8 cellular contexts compared by ENCODE assay signal in genomic region chr20:39048000-39048696, GRCh38.
DNase-seq lines count a peak whose midpoint lies in the region; ATAC-seq and TF ChIP-seq lines count a peak whose summit lies in the region.

No MANE protein-coding gene starts in this region.

- peak; percentile 100 for TF ChIP-seq CTCF in GM12865 (IDR thresholded peaks at IDR 0.05; ENCODE audit: insufficient read depth, low read depth, low read length, missing control alignments)

- no peaks in the 10 kb centered on the region for H3K27me3 Mint-ChIP-seq in activated CD4-positive, alpha-beta memory T cell treated with anti-CD3 and anti-CD28 coated beads for 36 hours

- H3K4me3 Mint-ChIP-seq in activated CD4-positive, alpha-beta memory T cell treated with anti-CD3 and anti-CD28 coated beads for 36 hours = no peak overlapping the region

- POLR2A ChIA-PET in activated CD4-positive, alpha-beta memory T cell treated with anti-CD3 and anti-CD28 coated beads for 36 hours (lab: Charles Lee) = interaction anchor here (1.2 kb wide), 2 partner anchors 27 to 122 kb away, joined by 3 to 4 read pairs; partner anchors contain the start of gene FAM83D

- ATAC-seq in HG03108 (IDR thresholded peaks at IDR 0.05; ENCODE audit: unreplicated experiment) (peak; percentile 47), GM21381 (IDR thresholded peaks at IDR 0.05; ENCODE audit: unreplicated experiment) (no peak)

- DNase-seq in GM12865 (ENCODE audit: low read depth) (peak; percentile 85), NCI-H69 (lab: John Stamatoyannopoulos, UW) (peak; percentile 58), lung microvascular endothelial cell (ENCODE audit: low read depth in 2 of 2) (peak; percentile 83 to 88)
- DNase-seq in activated CD4-positive, alpha-beta memory T cell treated with anti-CD3 and anti-CD28 coated beads for 36 hours = peak; percentile 80
- peak; percentile 60 for DNase-seq in effector CD4-positive, alpha-beta T cell
- DNase-seq in stimulated activated CD8-positive, alpha-beta memory T cell treated with anti-CD3 and anti-CD28 coated beads, Interleukin-12 subunit alpha, Interleukin-12 subunit beta, amount 100 ng/mL, for 24 hours (ENCODE audit: extremely low read depth) = peak; percentile 31

- H3K4me1 Mint-ChIP-seq in activated CD4-positive, alpha-beta memory T cell treated with anti-CD3 and anti-CD28 coated beads for 36 hours (ENCODE audit: low read depth) = peaks cover 7% of the 10 kb centered on the region

- intact Hi-C loops in activated CD4-positive, alpha-beta memory T cell treated with anti-CD3 and anti-CD28 coated beads for 36 hours (cut with micrococcal nuclease) = loop anchor here (1.0 kb wide), 2 partner anchors 122 to 402 kb away; partner anchors contain the start of gene FAM83D

- CTCF ChIA-PET in activated CD4-positive, alpha-beta memory T cell treated with anti-CD3 and anti-CD28 coated beads for 36 hours (lab: Charles Lee) = interaction anchor here (0.6 to 12.6 kb wide), 23 partner anchors 9 to 859 kb away, joined by 3 to 279 read pairs (median 5); partner anchors contain the start of genes DHX35 and FAM83D

- peaks cover 4% of the 10 kb centered on the region for H3K36me3 Mint-ChIP-seq in activated CD4-positive, alpha-beta memory T cell treated with anti-CD3 and anti-CD28 coated beads for 36 hours

- H3K27ac Mint-ChIP-seq in activated CD4-positive, alpha-beta memory T cell treated with anti-CD3 and anti-CD28 coated beads for 36 hours = no peak overlapping the region

- H3K4me3 ChIP-seq in GM12865 (ENCODE audit: low read depth, low read length) = no peak overlapping the region

- no peaks in the 10 kb centered on the region for H3K9me3 Mint-ChIP-seq in activated CD4-positive, alpha-beta memory T cell treated with anti-CD3 and anti-CD28 coated beads for 36 hours

Comparison
In these comparisons a context has a peak if more than half of its experiments do, and no peak if none do; other contexts are left out.
1. DNase-seq: peak in every context shown above with its lines; median percentile 86 in lung microvascular endothelial cell; 85 in GM12865; 80 in activated CD4-positive, alpha-beta memory T cell treated with anti-CD3 and anti-CD28 coated beads for 36 hours; 60 in effector CD4-positive, alpha-beta T cell; 58 in NCI-H69; 31 in stimulated activated CD8-positive, alpha-beta memory T cell treated with anti-CD3 and anti-CD28 coated beads, Interleukin-12 subunit alpha, Interleukin-12 subunit beta, amount 100 ng/mL, for 24 hours.